In the genomic region with DNA sequence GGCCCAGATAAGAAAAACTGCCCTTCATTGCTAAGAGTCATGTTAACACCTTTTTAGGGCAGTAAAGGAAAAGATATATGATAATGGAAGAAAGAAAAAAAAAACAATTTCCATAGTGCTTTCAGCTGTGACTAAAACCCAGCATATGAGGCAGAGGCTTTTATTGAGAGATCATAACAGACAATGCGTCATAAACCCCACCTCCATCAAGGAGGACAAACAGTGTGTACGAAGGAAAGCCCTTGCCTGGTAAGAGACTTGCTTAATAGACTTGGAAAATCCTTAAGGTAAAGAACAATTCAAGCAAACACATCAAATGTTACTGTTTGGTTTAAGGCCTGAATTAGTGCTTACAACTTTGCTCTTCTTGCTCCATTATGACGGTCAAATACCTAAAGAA, we compare ENCODE assay signal across 25 cellular contexts.
"Had no signal": no experiment of that assay in that cellular context is flagged by ENCODE, and none has a peak within 500 bp of the region (broad histone marks: within the 10 kb centered on the region; RNA-seq: fewer than 3 reads in every experiment).

No MANE protein-coding gene starts in this region.

- ATAC-seq: effector memory CD8-positive, alpha-beta T cell; esophagus mucosa; foreskin keratinocyte; gastroesophageal sphincter; heart left ventricle; left cardiac atrium; left lung; naive thymus-derived CD8-positive, alpha-beta T cell; sciatic nerve; stimulated activated memory B cell treated with anti-CD40 and anti-IgM and Interleukin-4, amounts not matched to agents 10 μg/mL and 1 μg/mL and 100 μg/mL, for 72 hours; stimulated activated naive CD8-positive, alpha-beta T cell treated with anti-CD3 and anti-CD28 coated beads, Interleukin-15, Interleukin-2, amounts not matched to agents 100 U/mL and 50 U/mL, for 24 hours had no signal

- DNase-seq: cortex of kidney; effector memory CD8-positive, alpha-beta T cell; foreskin keratinocyte; heart left ventricle; hippocampal formation; left cardiac atrium; left lung; mesendoderm; midbrain; naive thymus-derived CD8-positive, alpha-beta T cell; nephron progenitor cell; nucleus accumbens; stimulated activated CD4-positive, alpha-beta T cell treated with anti-CD3 and anti-CD28 coated beads, Interleukin-4, amount 100 ng/mL, for 4 hours; stimulated activated naive CD8-positive, alpha-beta T cell treated with anti-CD3 and anti-CD28 coated beads, Interleukin-15, Interleukin-2, amounts not matched to agents 100 U/mL and 50 U/mL, for 24 hours; substantia nigra; testis; tibial artery had no signal

- H3K4me3 ChIP-seq: gastroesophageal sphincter, heart left ventricle, left lung, prostate gland, right atrium auricular region, testis, tibial artery had no signal

- H3K9me3 ChIP-seq: gastroesophageal sphincter, heart left ventricle, left lung, prostate gland, right atrium auricular region, testis, tibial artery had no signal

- FAIRE-seq: endometrium, islet of Langerhans had no signal

- H3K27me3 ChIP-seq: foreskin keratinocyte, gastroesophageal sphincter, heart left ventricle, left lung, right atrium auricular region, testis, tibial artery had no signal

- H3K4me1 ChIP-seq: foreskin keratinocyte, gastroesophageal sphincter, heart left ventricle, left lung, prostate gland, right atrium auricular region, testis had no signal

- H3K27ac ChIP-seq: foreskin keratinocyte, gastroesophageal sphincter, heart left ventricle, left lung, prostate gland, right atrium auricular region, testis, tibial artery had no signal

- H3K36me3 ChIP-seq: gastroesophageal sphincter, heart left ventricle, left lung, prostate gland, right atrium auricular region, tibial artery had no signal
